16 cellular contexts compared by ENCODE assay signal in the genomic region with DNA sequence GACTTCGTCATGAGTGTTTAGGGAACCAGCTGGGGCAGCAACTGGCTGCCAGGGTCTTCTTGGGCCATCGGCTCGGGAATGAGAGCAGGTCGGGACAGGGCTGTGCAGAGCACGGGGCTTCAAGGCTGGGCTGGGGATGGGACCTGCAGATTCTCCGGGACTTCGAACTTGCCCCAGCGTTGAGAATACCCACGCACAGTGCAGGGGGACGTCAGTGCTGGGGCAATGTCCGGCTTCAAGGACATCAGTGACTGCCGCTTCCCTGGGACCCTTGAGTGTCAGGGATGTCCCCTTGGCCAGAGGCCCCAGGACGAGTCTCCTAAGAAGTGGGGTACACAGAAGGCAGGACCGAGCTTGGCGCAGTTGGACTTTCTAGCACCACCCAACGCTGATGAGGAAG.
DNase-seq lines count a peak whose midpoint lies in the region; ATAC-seq and TF ChIP-seq lines count a peak whose summit lies in the region.
"Had no signal": no experiment of that assay in that cellular context is flagged by ENCODE, and none has a peak within 500 bp of the region (broad histone marks: within the 10 kb centered on the region; RNA-seq: fewer than 3 reads in every experiment).

No MANE protein-coding gene starts in this region.

- no peak for TF ChIP-seq EP300 in neural cell (conservative IDR thresholded peaks at IDR 0.05; ENCODE audit: poor library complexity, severe bottlenecking)

- DNase-seq in cardiac muscle cell (ENCODE audit: low read depth in 1 of 2, low spot score in 1 of 2) (no peak), left cardiac atrium (no peak), WTC11 (ENCODE audit: low spot score) (no peak), HuH-7 (ENCODE audit: low spot score) (no peak)
- DNase-seq in activated effector memory CD4-positive, alpha-beta T cell treated with anti-CD3 and anti-CD28 coated beads, Interleukin-2, amount 50 U/mL, for 16 hours = no peak
- DNase-seq: 8988T; Calu3; CD4-positive, alpha-beta memory T cell; DMS53; DMS79 treated with DMSO at 0.1 percent for 48 hours; GF-D8; GM23248; HCEC 1CT had no signal

- H3K4me2 ChIP-seq in neural cell (ENCODE audit: low read length) = peak overlapping the region; percentile 36
- H3K4me2 ChIP-seq: A549 had no signal

- H3K9me3 ChIP-seq in cardiac muscle cell (ENCODE audit: low read depth) (no peaks in the 10 kb centered on the region), neural cell (ENCODE audit: low read length) (no peaks in the 10 kb centered on the region)
- H3K9me3 ChIP-seq: A549 had no signal

- intact Hi-C loops in left cardiac atrium (cut with DNase I) = no loop called here

- H3K4me3 ChIP-seq in cardiac muscle cell (no peak overlapping the region), neural cell (ENCODE audit: low read length) (peak overlapping the region; percentile 47)
- H3K4me3 ChIP-seq: A549, GM23248 had no signal

- peak overlapping the region; percentile 55; the same call in 1 of the 2 replicates for H3K27ac Mint-ChIP-seq in WTC11

- no peak overlapping the region for H2AFZ ChIP-seq in neural cell (ENCODE audit: low read depth, low read length)
- H2AFZ ChIP-seq: GM23248 had no signal

- POLR2A ChIA-PET in WTC11 (lab: Charles Lee) = interaction anchor here (1.3 kb wide), 1 partner anchor 25 kb away, joined by 4 read pairs; no protein-coding TSS in a partner anchor

- no peaks in the 10 kb centered on the region for H4K20me1 ChIP-seq in neural cell (ENCODE audit: insufficient read depth)

- H3K4me3 Mint-ChIP-seq in WTC11 = no peak overlapping the region
- H3K4me3 Mint-ChIP-seq: CD4-positive, alpha-beta memory T cell had no signal

- no peak for TF ChIP-seq CTCF in cardiac muscle cell (IDR thresholded peaks at IDR 0.05; ENCODE audit: low read depth, low read length)
- no peak for TF ChIP-seq CTCF in WTC11 (IDR thresholded peaks at IDR 0.05)
- TF ChIP-seq CTCF in neural cell (IDR thresholded peaks at IDR 0.05; ENCODE audit: poor library complexity, severe bottlenecking) = no peak

- no peaks in the 10 kb centered on the region for H3K4me1 ChIP-seq in cardiac muscle cell (ENCODE audit: low read depth)
- H3K4me1 ChIP-seq: A549 had no signal

- no peaks in the 10 kb centered on the region for H3K27me3 Mint-ChIP-seq in WTC11 (ENCODE audit: low read depth)
- H3K27me3 Mint-ChIP-seq: CD4-positive, alpha-beta memory T cell had no signal

- H3K9me3 Mint-ChIP-seq in WTC11 = no peaks in the 10 kb centered on the region
- H3K9me3 Mint-ChIP-seq: CD4-positive, alpha-beta memory T cell had no signal

- TF ChIP-seq POLR2A in GM18505 (IDR thresholded peaks at IDR 0.05; ENCODE audit: borderline replicate concordance, extremely low read depth, insufficient read depth, insufficient read length) = no peak

- peak overlapping the region; percentile 26 for H3K27ac ChIP-seq in cardiac muscle cell
- peak overlapping the region; percentile 77 for H3K27ac ChIP-seq in neural cell (ENCODE audit: low read length)
- H3K27ac ChIP-seq: GM23248 had no signal

- CTCF ChIA-PET in WTC11 (lab: Charles Lee) = no interaction called here

- H3K36me3 ChIP-seq in cardiac muscle cell = no peaks in the 10 kb centered on the region
- H3K36me3 ChIP-seq in neural cell (ENCODE audit: insufficient read depth, low read length) = no peaks in the 10 kb centered on the region

- H3K27me3 ChIP-seq in cardiac muscle cell (no peaks in the 10 kb centered on the region), neural cell (ENCODE audit: insufficient read depth, low read depth, low read length) (no peaks in the 10 kb centered on the region)

- no peaks in the 10 kb centered on the region for H3K36me3 Mint-ChIP-seq in WTC11
- H3K36me3 Mint-ChIP-seq: CD4-positive, alpha-beta memory T cell had no signal

- no peaks in the 10 kb centered on the region for H3F3A ChIP-seq in neural cell (ENCODE audit: insufficient read depth, low read length, poor library complexity, severe bottlenecking)

- peaks cover 28% of the 10 kb centered on the region for H3K4me1 Mint-ChIP-seq in WTC11
- H3K4me1 Mint-ChIP-seq: CD4-positive, alpha-beta memory T cell had no signal

- H3K79me2 ChIP-seq in neural cell (replicated peaks; ENCODE audit: insufficient read depth, low read length) = no peaks in the 10 kb centered on the region

- no peak for ATAC-seq in left cardiac atrium
- ATAC-seq in WTC11 = no peak
- no peak for ATAC-seq in GM18505 (IDR thresholded peaks at IDR 0.05; ENCODE audit: unreplicated experiment)
- ATAC-seq: A549 had no signal

- no peaks in the 10 kb centered on the region for H3K9me2 ChIP-seq in neural cell (ENCODE audit: insufficient read depth, low read length)

- H3K9ac ChIP-seq in neural cell (ENCODE audit: low read length) = peak overlapping the region; percentile 38
- H3K9ac ChIP-seq: GM23248 had no signal

- no peak for TF ChIP-seq RAD21 in neural cell (conservative IDR thresholded peaks at IDR 0.05)

TF ChIP-seq in WTC11, 78 proteins besides CTCF, POLR2A, EP300 and RAD21 (continues in another document):
- no peak for TF ChIP-seq NR1H2 (CRISPR knock-in tag; IDR thresholded peaks at IDR 0.05)
- TF ChIP-seq, protein P1, sequence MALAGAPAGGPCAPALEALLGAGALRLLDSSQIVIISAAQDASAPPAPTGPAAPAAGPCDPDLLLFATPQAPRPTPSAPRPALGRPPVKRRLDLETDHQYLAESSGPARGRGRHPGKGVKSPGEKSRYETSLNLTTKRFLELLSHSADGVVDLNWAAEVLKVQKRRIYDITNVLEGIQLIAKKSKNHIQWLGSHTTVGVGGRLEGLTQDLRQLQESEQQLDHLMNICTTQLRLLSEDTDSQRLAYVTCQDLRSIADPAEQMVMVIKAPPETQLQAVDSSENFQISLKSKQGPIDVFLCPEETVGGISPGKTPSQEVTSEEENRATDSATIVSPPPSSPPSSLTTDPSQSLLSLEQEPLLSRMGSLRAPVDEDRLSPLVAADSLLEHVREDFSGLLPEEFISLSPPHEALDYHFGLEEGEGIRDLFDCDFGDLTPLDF (CRISPR knock-in tag; IDR thresholded peaks at IDR 0.05) = no peak

TF ChIP-seq in neural cell, 6 proteins besides CTCF, POLR2A, EP300 and RAD21:
- TF ChIP-seq EZH2 (IDR thresholded peaks at IDR 0.05; ENCODE audit: borderline replicate concordance, insufficient read depth, low read length, poor library complexity, severe bottlenecking) (no peak), POLR2AphosphoS5 (IDR thresholded peaks at IDR 0.05) (no peak), TAF1 (IDR thresholded peaks at IDR 0.05; ENCODE audit: low read depth) (no peak), SMC3 (conservative IDR thresholded peaks at IDR 0.05; ENCODE audit: poor library complexity) (no peak), MXI1 (conservative IDR thresholded peaks at IDR 0.05; ENCODE audit: poor library complexity, severe bottlenecking) (no peak)
- TF ChIP-seq, protein P2, sequence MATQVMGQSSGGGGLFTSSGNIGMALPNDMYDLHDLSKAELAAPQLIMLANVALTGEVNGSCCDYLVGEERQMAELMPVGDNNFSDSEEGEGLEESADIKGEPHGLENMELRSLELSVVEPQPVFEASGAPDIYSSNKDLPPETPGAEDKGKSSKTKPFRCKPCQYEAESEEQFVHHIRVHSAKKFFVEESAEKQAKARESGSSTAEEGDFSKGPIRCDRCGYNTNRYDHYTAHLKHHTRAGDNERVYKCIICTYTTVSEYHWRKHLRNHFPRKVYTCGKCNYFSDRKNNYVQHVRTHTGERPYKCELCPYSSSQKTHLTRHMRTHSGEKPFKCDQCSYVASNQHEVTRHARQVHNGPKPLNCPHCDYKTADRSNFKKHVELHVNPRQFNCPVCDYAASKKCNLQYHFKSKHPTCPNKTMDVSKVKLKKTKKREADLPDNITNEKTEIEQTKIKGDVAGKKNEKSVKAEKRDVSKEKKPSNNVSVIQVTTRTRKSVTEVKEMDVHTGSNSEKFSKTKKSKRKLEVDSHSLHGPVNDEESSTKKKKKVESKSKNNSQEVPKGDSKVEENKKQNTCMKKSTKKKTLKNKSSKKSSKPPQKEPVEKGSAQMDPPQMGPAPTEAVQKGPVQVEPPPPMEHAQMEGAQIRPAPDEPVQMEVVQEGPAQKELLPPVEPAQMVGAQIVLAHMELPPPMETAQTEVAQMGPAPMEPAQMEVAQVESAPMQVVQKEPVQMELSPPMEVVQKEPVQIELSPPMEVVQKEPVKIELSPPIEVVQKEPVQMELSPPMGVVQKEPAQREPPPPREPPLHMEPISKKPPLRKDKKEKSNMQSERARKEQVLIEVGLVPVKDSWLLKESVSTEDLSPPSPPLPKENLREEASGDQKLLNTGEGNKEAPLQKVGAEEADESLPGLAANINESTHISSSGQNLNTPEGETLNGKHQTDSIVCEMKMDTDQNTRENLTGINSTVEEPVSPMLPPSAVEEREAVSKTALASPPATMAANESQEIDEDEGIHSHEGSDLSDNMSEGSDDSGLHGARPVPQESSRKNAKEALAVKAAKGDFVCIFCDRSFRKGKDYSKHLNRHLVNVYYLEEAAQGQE (IDR thresholded peaks at IDR 0.05; ENCODE audit: borderline replicate concordance) = no peak
